Comparison of ENCODE assay signal across 1 cellular context in the genomic region with DNA sequence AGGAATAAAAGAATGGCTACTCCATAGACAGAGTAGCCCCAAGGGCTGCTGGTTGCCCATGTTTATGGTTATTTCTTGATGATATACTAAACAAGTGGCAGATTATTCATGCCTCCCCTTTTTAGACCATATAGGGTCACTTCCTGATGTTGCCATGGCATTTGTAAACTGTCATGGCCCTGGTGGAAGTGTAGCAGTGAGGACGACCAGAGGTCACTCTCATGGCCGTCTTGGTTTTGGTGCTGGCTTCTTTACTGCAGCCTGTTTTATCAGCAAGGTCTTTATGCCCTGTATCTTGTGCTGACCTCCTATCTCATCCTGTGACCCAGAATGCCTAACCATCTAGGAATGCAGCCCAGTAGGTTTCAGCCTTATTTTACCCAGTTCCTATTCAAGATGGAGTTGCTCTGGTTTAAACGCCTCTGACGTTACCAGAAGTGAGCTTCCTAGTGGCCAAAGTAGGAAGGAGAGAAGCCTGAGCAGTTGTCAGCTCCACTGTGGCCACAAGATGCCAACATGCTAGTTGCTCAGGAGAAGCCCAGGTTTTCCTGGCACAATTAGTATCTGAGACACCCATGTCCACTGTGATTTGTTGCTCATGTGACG.
TF ChIP-seq lines count a peak whose summit lies in the region.

No MANE protein-coding gene starts in this region.

TF ChIP-seq in WTC11, 78 proteins besides CTCF, POLR2A, EP300 and RAD21 (continued from another document):
- TF ChIP-seq, protein P1, sequence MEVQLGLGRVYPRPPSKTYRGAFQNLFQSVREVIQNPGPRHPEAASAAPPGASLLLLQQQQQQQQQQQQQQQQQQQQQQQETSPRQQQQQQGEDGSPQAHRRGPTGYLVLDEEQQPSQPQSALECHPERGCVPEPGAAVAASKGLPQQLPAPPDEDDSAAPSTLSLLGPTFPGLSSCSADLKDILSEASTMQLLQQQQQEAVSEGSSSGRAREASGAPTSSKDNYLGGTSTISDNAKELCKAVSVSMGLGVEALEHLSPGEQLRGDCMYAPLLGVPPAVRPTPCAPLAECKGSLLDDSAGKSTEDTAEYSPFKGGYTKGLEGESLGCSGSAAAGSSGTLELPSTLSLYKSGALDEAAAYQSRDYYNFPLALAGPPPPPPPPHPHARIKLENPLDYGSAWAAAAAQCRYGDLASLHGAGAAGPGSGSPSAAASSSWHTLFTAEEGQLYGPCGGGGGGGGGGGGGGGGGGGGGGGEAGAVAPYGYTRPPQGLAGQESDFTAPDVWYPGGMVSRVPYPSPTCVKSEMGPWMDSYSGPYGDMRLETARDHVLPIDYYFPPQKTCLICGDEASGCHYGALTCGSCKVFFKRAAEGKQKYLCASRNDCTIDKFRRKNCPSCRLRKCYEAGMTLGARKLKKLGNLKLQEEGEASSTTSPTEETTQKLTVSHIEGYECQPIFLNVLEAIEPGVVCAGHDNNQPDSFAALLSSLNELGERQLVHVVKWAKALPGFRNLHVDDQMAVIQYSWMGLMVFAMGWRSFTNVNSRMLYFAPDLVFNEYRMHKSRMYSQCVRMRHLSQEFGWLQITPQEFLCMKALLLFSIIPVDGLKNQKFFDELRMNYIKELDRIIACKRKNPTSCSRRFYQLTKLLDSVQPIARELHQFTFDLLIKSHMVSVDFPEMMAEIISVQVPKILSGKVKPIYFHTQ (CRISPR knock-in tag; IDR thresholded peaks at IDR 0.05), result no peak
- TF ChIP-seq, protein P2, sequence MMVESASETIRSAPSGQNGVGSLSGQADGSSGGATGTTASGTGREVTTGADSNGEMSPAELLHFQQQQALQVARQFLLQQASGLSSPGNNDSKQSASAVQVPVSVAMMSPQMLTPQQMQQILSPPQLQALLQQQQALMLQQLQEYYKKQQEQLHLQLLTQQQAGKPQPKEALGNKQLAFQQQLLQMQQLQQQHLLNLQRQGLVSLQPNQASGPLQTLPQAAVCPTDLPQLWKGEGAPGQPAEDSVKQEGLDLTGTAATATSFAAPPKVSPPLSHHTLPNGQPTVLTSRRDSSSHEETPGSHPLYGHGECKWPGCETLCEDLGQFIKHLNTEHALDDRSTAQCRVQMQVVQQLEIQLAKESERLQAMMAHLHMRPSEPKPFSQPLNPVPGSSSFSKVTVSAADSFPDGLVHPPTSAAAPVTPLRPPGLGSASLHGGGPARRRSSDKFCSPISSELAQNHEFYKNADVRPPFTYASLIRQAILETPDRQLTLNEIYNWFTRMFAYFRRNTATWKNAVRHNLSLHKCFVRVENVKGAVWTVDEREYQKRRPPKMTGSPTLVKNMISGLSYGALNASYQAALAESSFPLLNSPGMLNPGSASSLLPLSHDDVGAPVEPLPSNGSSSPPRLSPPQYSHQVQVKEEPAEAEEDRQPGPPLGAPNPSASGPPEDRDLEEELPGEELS (CRISPR knock-in tag; IDR thresholded peaks at IDR 0.05), result no peak
- no peak for TF ChIP-seq GRHL2 (CRISPR knock-in tag; IDR thresholded peaks at IDR 0.05; ENCODE audit: insufficient replicate concordance, severe bottlenecking)
- TF ChIP-seq, protein P3, sequence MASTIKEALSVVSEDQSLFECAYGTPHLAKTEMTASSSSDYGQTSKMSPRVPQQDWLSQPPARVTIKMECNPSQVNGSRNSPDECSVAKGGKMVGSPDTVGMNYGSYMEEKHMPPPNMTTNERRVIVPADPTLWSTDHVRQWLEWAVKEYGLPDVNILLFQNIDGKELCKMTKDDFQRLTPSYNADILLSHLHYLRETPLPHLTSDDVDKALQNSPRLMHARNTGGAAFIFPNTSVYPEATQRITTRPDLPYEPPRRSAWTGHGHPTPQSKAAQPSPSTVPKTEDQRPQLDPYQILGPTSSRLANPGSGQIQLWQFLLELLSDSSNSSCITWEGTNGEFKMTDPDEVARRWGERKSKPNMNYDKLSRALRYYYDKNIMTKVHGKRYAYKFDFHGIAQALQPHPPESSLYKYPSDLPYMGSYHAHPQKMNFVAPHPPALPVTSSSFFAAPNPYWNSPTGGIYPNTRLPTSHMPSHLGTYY (CRISPR knock-in tag; IDR thresholded peaks at IDR 0.05), result no peak
- TF ChIP-seq, protein P4, sequence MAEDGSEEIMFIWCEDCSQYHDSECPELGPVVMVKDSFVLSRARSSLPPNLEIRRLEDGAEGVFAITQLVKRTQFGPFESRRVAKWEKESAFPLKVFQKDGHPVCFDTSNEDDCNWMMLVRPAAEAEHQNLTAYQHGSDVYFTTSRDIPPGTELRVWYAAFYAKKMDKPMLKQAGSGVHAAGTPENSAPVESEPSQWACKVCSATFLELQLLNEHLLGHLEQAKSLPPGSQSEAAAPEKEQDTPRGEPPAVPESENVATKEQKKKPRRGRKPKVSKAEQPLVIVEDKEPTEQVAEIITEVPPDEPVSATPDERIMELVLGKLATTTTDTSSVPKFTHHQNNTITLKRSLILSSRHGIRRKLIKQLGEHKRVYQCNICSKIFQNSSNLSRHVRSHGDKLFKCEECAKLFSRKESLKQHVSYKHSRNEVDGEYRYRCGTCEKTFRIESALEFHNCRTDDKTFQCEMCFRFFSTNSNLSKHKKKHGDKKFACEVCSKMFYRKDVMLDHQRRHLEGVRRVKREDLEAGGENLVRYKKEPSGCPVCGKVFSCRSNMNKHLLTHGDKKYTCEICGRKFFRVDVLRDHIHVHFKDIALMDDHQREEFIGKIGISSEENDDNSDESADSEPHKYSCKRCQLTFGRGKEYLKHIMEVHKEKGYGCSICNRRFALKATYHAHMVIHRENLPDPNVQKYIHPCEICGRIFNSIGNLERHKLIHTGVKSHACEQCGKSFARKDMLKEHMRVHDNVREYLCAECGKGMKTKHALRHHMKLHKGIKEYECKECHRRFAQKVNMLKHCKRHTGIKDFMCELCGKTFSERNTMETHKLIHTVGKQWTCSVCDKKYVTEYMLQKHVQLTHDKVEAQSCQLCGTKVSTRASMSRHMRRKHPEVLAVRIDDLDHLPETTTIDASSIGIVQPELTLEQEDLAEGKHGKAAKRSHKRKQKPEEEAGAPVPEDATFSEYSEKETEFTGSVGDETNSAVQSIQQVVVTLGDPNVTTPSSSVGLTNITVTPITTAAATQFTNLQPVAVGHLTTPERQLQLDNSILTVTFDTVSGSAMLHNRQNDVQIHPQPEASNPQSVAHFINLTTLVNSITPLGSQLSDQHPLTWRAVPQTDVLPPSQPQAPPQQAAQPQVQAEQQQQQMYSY (CRISPR knock-in tag; IDR thresholded peaks at IDR 0.05), result no peak
- TF ChIP-seq, protein P5, sequence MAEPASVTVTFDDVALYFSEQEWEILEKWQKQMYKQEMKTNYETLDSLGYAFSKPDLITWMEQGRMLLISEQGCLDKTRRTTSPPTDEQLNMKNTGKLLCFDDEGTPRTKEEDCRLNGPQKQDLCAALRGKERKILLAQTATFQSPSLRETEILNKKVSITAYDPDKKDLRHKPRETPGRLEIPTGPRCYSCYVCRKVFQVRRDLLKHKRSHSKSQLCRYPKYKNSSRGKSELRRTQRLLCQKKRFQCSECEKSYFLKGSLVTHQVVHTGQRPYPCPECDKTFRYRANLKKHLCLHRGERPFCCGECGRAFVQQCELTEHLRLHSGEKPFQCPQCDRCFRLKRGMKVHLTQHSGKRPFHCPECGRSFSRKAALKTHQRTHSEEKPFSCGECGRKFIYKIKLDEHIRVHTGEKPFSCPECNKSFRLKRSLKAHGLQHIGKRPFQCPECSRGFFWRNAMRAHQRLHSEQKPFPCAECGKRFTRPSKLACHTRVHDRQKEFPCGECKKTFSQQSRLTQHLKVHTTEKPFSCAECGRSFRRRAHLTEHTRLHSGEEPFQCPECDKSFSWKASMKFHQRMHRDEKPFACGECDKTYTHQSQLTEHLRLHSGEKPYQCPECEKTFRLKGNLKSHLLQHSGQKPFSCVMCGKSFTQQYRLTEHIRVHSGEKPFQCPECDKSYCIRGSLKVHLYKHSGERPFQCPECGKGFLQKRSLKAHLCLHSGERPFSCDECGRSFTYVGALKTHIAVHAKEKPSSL (CRISPR knock-in tag; conservative IDR thresholded peaks at IDR 0.05), result no peak
- no peak for TF ChIP-seq NFATC4 (CRISPR knock-in tag; IDR thresholded peaks at IDR 0.05)
